Comparison of ENCODE assay signal across 12 cellular contexts in the genomic region with DNA sequence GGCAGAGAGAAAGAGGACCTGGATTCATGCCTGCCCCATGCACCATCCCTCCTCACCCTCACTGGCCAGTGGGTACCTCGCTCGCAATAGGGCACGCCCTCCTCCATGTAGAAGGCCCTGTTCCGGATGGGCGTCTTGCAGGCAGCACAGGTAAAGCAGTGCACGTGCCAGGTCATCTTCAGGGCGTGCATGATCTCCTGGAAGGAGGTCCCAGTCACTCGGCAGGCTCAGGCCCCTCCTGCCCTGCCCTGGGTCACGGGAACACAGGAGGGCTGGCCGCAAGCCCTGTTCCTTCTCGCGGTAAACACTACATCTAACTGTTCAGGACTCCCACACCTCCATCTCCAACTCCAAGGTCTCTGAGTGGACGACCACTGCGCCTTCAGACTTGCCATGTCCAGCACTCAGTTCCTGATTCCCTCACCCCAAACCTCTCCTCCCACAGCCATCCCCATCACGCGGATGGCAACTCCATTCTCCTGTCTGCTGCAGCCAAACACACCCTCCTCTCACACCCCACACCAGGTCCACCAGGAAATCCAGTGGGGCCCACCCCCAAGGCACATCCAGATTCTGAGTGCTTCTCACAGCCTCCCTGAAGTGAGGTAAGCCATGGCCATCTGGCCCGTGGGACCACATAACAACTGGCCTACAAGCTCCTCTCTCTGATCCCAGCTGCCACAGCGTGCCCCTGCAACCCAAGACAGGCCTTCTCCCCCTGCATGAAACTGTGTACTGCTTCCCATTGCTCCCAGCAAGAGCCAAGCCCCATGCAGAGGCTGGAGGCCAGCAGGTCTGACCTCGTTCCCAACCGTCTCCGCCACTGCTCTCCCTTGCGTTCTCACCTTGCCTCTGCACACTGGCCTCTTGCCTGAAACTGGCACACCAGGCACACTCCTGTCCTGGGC. TPM values are rescaled to one million over a fixed set of nuclear protein-coding genes. Genes with fewer than 3 reads are reported as not detected.
DNase-seq lines count a peak whose midpoint lies in the region; ATAC-seq, FAIRE-seq and TF ChIP-seq lines count a peak whose summit lies in the region.
"Had no signal": no experiment of that assay in that cellular context is flagged by ENCODE, and none has a peak within 500 bp of the region (broad histone marks: within the 10 kb centered on the region; RNA-seq: fewer than 3 reads in every experiment).

No MANE protein-coding gene starts in this region.

- TF ChIP-seq EP300 in K562 (IDR thresholded peaks at IDR 0.05; ENCODE audit: low read length) = no peak

- FAIRE-seq in K562 (lab: Jason Lieb, UNC) = no peak

- no peaks in the 10 kb centered on the region for H3K27me3 Mint-ChIP-seq in naive thymus-derived CD8-positive, alpha-beta T cell
- H3K27me3 Mint-ChIP-seq: CD8-positive, alpha-beta memory T cell had no signal

- intact Hi-C loops in K562 (cut with micrococcal nuclease) = no loop called here

- no peak overlapping the region for H3K4me2 ChIP-seq in K562 (ENCODE audit: insufficient read depth, low read length)

- peak overlapping the region in 2 of 10 donors; percentile 73 to 79 for H3K27ac Mint-ChIP-seq in naive thymus-derived CD8-positive, alpha-beta T cell

- H2AFZ ChIP-seq in K562 (ENCODE audit: low read depth, low read length) = no peak overlapping the region

- H3K36me3 ChIP-seq in HUES6 (ENCODE audit: control insufficient read depth, insufficient read depth, low read length) (peaks cover 77% of the 10 kb centered on the region), K562 (ENCODE audit: control insufficient read depth, insufficient read depth, low read length) (peaks cover 62% of the 10 kb centered on the region; the same call in 2 of the 3 replicates), rectal smooth muscle tissue (ENCODE audit: control insufficient read depth, insufficient read depth, low read length) (peaks cover 26% of the 10 kb centered on the region)
- H3K36me3 ChIP-seq: ovary had no signal

- H3K27me3 ChIP-seq in HUES6 (ENCODE audit: control insufficient read depth, insufficient read depth, low read length) (no peaks in the 10 kb centered on the region), K562 (ENCODE audit: control insufficient read depth in 2 of 2, insufficient read depth in 2 of 2, low read length in 2 of 2) (no peaks in the 10 kb centered on the region), rectal smooth muscle tissue (ENCODE audit: control insufficient read depth, insufficient read depth, low read length) (no peaks in the 10 kb centered on the region)
- H3K27me3 ChIP-seq: ovary, Peyer's patch had no signal

- no peaks in the 10 kb centered on the region for H4K20me1 ChIP-seq in K562 (replicated peaks; ENCODE audit: control insufficient read depth, insufficient read depth, low read length)

- BruUV-seq in K562 (replicated peaks; lab: Mats Ljungman, UMichigan) = no TSS peak

- no peak overlapping the region for H3K27ac ChIP-seq in HUES6 (ENCODE audit: low read depth, low read length)
- H3K27ac ChIP-seq in K562 (ENCODE audit: extremely low read depth, low read depth, low read length) = no peak overlapping the region; the same call in 2 of the 3 replicates
- peak overlapping the region; percentile 70 for H3K27ac ChIP-seq in rectal smooth muscle tissue (ENCODE audit: low read depth, low read length)
- H3K27ac ChIP-seq: ovary, Peyer's patch had no signal

- no peaks in the 10 kb centered on the region for H3K9me1 ChIP-seq in K562 (ENCODE audit: control insufficient read depth, insufficient read depth, low read length)

- TF ChIP-seq RAD21 in K562 (CRISPR knock-in tag; conservative IDR thresholded peaks at IDR 0.05 in 1 of 2, IDR thresholded peaks at IDR 0.05 in 1 of 2) = no peak

- peaks cover 0 to 17% (median 6%) of the 10 kb centered on the region in 3 donors for H3K36me3 Mint-ChIP-seq in naive thymus-derived CD8-positive, alpha-beta T cell

- CTCF ChIA-PET in K562 (lab: Yijun Ruan, JAX; ENCODE audit: low intra/inter-chr PET ratio) = no interaction called here

- H3K4me1 Mint-ChIP-seq in naive thymus-derived CD8-positive, alpha-beta T cell = peaks cover 5 to 16% (median 10%) of the 10 kb centered on the region in 4 donors

- peak; percentile 10 for ATAC-seq in K562
- ATAC-seq in naive thymus-derived CD8-positive, alpha-beta T cell = no peak

- POLR2A ChIA-PET in K562 (lab: Yijun Ruan, JAX) = interaction anchor here (0.9 to 2.4 kb wide), 3 partner anchors 7 to 33 kb away, joined by 3 to 14 read pairs (median 4); no protein-coding TSS in a partner anchor
- POLR2A ChIA-PET in naive thymus-derived CD8-positive, alpha-beta T cell (lab: Charles Lee) = no interaction called here

- H3K4me3 ChIP-seq in HUES6 (ENCODE audit: low read depth, low read length) = no peak overlapping the region
- H3K4me3 ChIP-seq in K562 = no peak overlapping the region
- H3K4me3 ChIP-seq in rectal smooth muscle tissue (ENCODE audit: low read length) = no peak overlapping the region
- H3K4me3 ChIP-seq: ovary, Peyer's patch had no signal

- no peaks in the 10 kb centered on the region for H3K4me1 ChIP-seq in HUES6 (ENCODE audit: control insufficient read depth, insufficient read depth, low read length)
- H3K4me1 ChIP-seq in K562 (replicated peaks in 1 of 2; ENCODE audit: control insufficient read depth in 2 of 2, insufficient read depth in 2 of 2, low read length in 2 of 2) = peaks cover 8 to 34% of the 10 kb centered on the region in 2 experiments
- H3K4me1 ChIP-seq in rectal smooth muscle tissue (ENCODE audit: control insufficient read depth, insufficient read depth, low read length) = peaks cover 32% of the 10 kb centered on the region

- no peaks in the 10 kb centered on the region for H3K9me3 Mint-ChIP-seq in naive thymus-derived CD8-positive, alpha-beta T cell
- H3K9me3 Mint-ChIP-seq: CD8-positive, alpha-beta memory T cell had no signal

- 75% methylated on average over 22 of the region's 22 CpGs for WGBS in K562 (ENCODE audit: insufficient coverage, low coverage, missing lambda C conversion rate)

- TF ChIP-seq POLR2A in K562 (conservative IDR thresholded peaks at IDR 0.05) = peak; percentile 64

- TF ChIP-seq CTCF in K562 (IDR thresholded peaks at IDR 0.05 in 2 of 3, conservative IDR thresholded peaks at IDR 0.05 in 1 of 3; ENCODE audit: insufficient read depth in 2 of 3, low read depth in 1 of 3, low read length in 3 of 3) = no peak

- DNase-seq in K562 (ENCODE audit: extremely low read depth in 1 of 4, low spot score in 3 of 4) = no peak
- no peak for DNase-seq in NCI-H1105 (lab: John Stamatoyannopoulos, UW)
- DNase-seq in naive thymus-derived CD8-positive, alpha-beta T cell = no peak
- DNase-seq in DMS79 treated with DMSO at 0.1 percent for 48 hours (lab: John Stamatoyannopoulos, UW) = no peak
- DNase-seq: CD8-positive, alpha-beta memory T cell; NCI-H2107; ovary; Peyer's patch; stimulated activated CD4-positive, alpha-beta T cell treated with anti-CD3 and anti-CD28 coated beads, Interleukin-4, amount 100 ng/mL, for 24 hours; substantia nigra had no signal

- no peaks in the 10 kb centered on the region for H3K79me2 ChIP-seq in K562 (ENCODE audit: control insufficient read depth, insufficient read depth, low read length)

- in situ Hi-C loops in K562 (cut with MboI) = no loop called here

- no peaks in the 10 kb centered on the region for H3K9me3 ChIP-seq in HUES6 (ENCODE audit: control insufficient read depth, insufficient read depth, low read depth, low read length)
- H3K9me3 ChIP-seq in K562 (replicated peaks; ENCODE audit: control insufficient read depth, insufficient read depth, low read depth, low read length) = no peaks in the 10 kb centered on the region
- H3K9me3 ChIP-seq: ovary, Peyer's patch had no signal

- H3K4me3 Mint-ChIP-seq in naive thymus-derived CD8-positive, alpha-beta T cell = no peak overlapping the region
- H3K4me3 Mint-ChIP-seq: CD8-positive, alpha-beta memory T cell had no signal

- H3K9ac ChIP-seq in HUES6 (ENCODE audit: low read length) = peak overlapping the region; percentile 3
- H3K9ac ChIP-seq in K562 (ENCODE audit: insufficient read depth in 1 of 2, low read depth in 2 of 2, low read length in 2 of 2) = peak overlapping the region in 1 of 2 experiments; percentile 76; a peak in 2 of 4 replicates
- no peak overlapping the region for H3K9ac ChIP-seq in rectal smooth muscle tissue (ENCODE audit: low read length)

RNA-seq across cellular contexts. Expression of a gene that starts 10.8 kb away (rescaled TPM):
- 62.9 and 114 TPM in 2 replicates for total RNA-seq in K562 (2011; cell fraction: chromatin; rRNA removed; ENCODE audit: low replicate concordance)
- total RNA-seq in K562 (2011; cell fraction: nucleolus; rRNA removed) = 51.0 and 54.6 TPM in 2 replicates
- total RNA-seq in K562 (2011; cell fraction: nucleoplasm; rRNA removed) = 24.9 and 46.2 TPM in 2 replicates
- total RNA-seq in K562 (2014; rRNA removed) (72.9 and 87.2 TPM in 2 replicates), K562 (2014; rRNA removed; fragmentation: Illumina TruSeq; extraction: Trizol) (11.7 and 12.3 TPM in 2 replicates), K562 (2015; rRNA removed; fragmentation: Illumina TruSeq; extraction: Trizol) (27.9 and 33.0 TPM in 2 replicates), K562 (2021) (78.9 and 84.3 TPM in 2 replicates)
- polyA plus RNA-seq in K562 (2011; rRNA removed) (34.3 and 44.2 TPM in 2 replicates), K562 (2014; fragmentation: Illumina TruSeq; extraction: Trizol) (22.1 and 54.4 TPM in 2 replicates), K562 (2014; fragmentation: Nextera tagmentation; extraction: Ambion mirVana) (under 1 TPM; 0.25 to 0.34 TPM), K562 (2014; rRNA removed) (53.2 and 81.8 TPM in 2 replicates)
- polyA plus RNA-seq in K562 (2011; cell fraction: cytosol; rRNA removed) = 21.2 and 83.9 TPM in 2 replicates
- 142 and 188 TPM in 2 replicates for polyA plus RNA-seq in K562 (2011; cell fraction: nucleus; rRNA removed)
- 44.7 and 45.1 TPM in 2 replicates for polyA plus RNA-seq in K562 (2012)
- polyA minus RNA-seq in K562 (2011; rRNA and poly(A)+ RNA removed) = 20.0 and 24.6 TPM in 2 replicates
- polyA minus RNA-seq in K562 (2011; cell fraction: cytosol; rRNA and poly(A)+ RNA removed) = 26.6 and 37.0 TPM in 2 replicates
- polyA minus RNA-seq in K562 (2011; cell fraction: nucleus; rRNA and poly(A)+ RNA removed) = 30.0 and 61.5 TPM in 2 replicates
- 10 to 100 TPM; 57.0 to 62.9 TPM for total RNA-seq in naive thymus-derived CD8-positive, alpha-beta T cell
- polyA plus RNA-seq in naive thymus-derived CD8-positive, alpha-beta T cell = 10 to 100 TPM; 20.5 to 25.3 (median 21.8) TPM

RNA-seq across cellular contexts. Expression of a gene that starts 13.2 kb away (rescaled TPM):
- total RNA-seq in K562 (2011; cell fraction: chromatin; rRNA removed; ENCODE audit: low replicate concordance) = 145 and 420 TPM in 2 replicates
- 271 and 275 TPM in 2 replicates for total RNA-seq in K562 (2011; cell fraction: nucleolus; rRNA removed)
- 200 and 231 TPM in 2 replicates for total RNA-seq in K562 (2011; cell fraction: nucleoplasm; rRNA removed)
- 85.6 and 89.0 TPM in 2 replicates for total RNA-seq in K562 (2014; rRNA removed)
- total RNA-seq in K562 (2014; rRNA removed; fragmentation: Illumina TruSeq; extraction: Trizol) = 6.4 and 10.4 TPM in 2 replicates
- 32.6 and 38.1 TPM in 2 replicates for total RNA-seq in K562 (2015; rRNA removed; fragmentation: Illumina TruSeq; extraction: Trizol)
- total RNA-seq in K562 (2021) = 112 and 124 TPM in 2 replicates
- 34.7 and 66.8 TPM in 2 replicates for polyA plus RNA-seq in K562 (2011; rRNA removed)
- 40.6 and 105 TPM in 2 replicates for polyA plus RNA-seq in K562 (2011; cell fraction: cytosol; rRNA removed)
- 255 and 454 TPM in 2 replicates for polyA plus RNA-seq in K562 (2011; cell fraction: nucleus; rRNA removed)
- polyA plus RNA-seq in K562 (2012) = 79.5 and 127 TPM in 2 replicates
- 25.5 and 49.4 TPM in 2 replicates for polyA plus RNA-seq in K562 (2014; fragmentation: Illumina TruSeq; extraction: Trizol)
- polyA plus RNA-seq in K562 (2014; fragmentation: Nextera tagmentation; extraction: Ambion mirVana) = 1 to 10 TPM; 2.1 to 4.1 TPM
- polyA plus RNA-seq in K562 (2014; rRNA removed) = 115 and 119 TPM in 2 replicates
- polyA minus RNA-seq in K562 (2011; rRNA and poly(A)+ RNA removed) = 18.4 and 18.7 TPM in 2 replicates
- polyA minus RNA-seq in K562 (2011; cell fraction: cytosol; rRNA and poly(A)+ RNA removed) = 39.0 and 41.5 TPM in 2 replicates
- 90.7 and 100 TPM in 2 replicates for polyA minus RNA-seq in K562 (2011; cell fraction: nucleus; rRNA and poly(A)+ RNA removed)
- 10 to 100 TPM; 16.7 to 19.1 TPM for total RNA-seq in naive thymus-derived CD8-positive, alpha-beta T cell
- polyA plus RNA-seq in naive thymus-derived CD8-positive, alpha-beta T cell = 1 to 10 TPM; 4.3 to 5.8 (median 5.3) TPM

RNA-seq across cellular contexts. Expression of a gene that starts 25.4 kb away (rescaled TPM):
- 31.3 and 80.0 TPM in 2 replicates for total RNA-seq in K562 (2011; cell fraction: chromatin; rRNA removed; ENCODE audit: low replicate concordance)
- total RNA-seq in K562 (2011; cell fraction: nucleolus; rRNA removed) = 40.8 and 45.7 TPM in 2 replicates
- 31.9 and 45.3 TPM in 2 replicates for total RNA-seq in K562 (2011; cell fraction: nucleoplasm; rRNA removed)
- total RNA-seq in K562 (2014; rRNA removed) (9.2 and 11.0 TPM in 2 replicates), K562 (2014; rRNA removed; fragmentation: Illumina TruSeq; extraction: Trizol) (2.0 TPM in 2 replicates), K562 (2015; rRNA removed; fragmentation: Illumina TruSeq; extraction: Trizol) (5.9 and 7.2 TPM in 2 replicates), K562 (2021) (15.7 and 21.1 TPM in 2 replicates)
- polyA plus RNA-seq in K562 (2011; rRNA removed) (8.0 and 16.1 TPM in 2 replicates), K562 (2014; fragmentation: Illumina TruSeq; extraction: Trizol) (10.1 and 12.5 TPM in 2 replicates), K562 (2014; fragmentation: Nextera tagmentation; extraction: Ambion mirVana) (1 to 10 TPM; 1.3 to 1.7 TPM), K562 (2014; rRNA removed) (16.9 and 23.0 TPM in 2 replicates)
- polyA plus RNA-seq in K562 (2011; cell fraction: cytosol; rRNA removed) = 15.1 and 21.5 TPM in 2 replicates
- 70.3 and 111 TPM in 2 replicates for polyA plus RNA-seq in K562 (2011; cell fraction: nucleus; rRNA removed)
- polyA plus RNA-seq in K562 (2012) = 14.5 and 23.5 TPM in 2 replicates
- polyA minus RNA-seq in K562 (2011; rRNA and poly(A)+ RNA removed) = 3.9 and 4.1 TPM in 2 replicates
- 7.4 and 11.9 TPM in 2 replicates for polyA minus RNA-seq in K562 (2011; cell fraction: cytosol; rRNA and poly(A)+ RNA removed)
- 18.3 and 19.9 TPM in 2 replicates for polyA minus RNA-seq in K562 (2011; cell fraction: nucleus; rRNA and poly(A)+ RNA removed)
- 1 to 10 TPM; 3.7 to 3.8 TPM for total RNA-seq in naive thymus-derived CD8-positive, alpha-beta T cell
- under 1 TPM in 1 of 3 donors, not detected in 2; 0.22 TPM for polyA plus RNA-seq in naive thymus-derived CD8-positive, alpha-beta T cell

RNA-seq across cellular contexts. Expression of a gene that starts 32.5 kb away (rescaled TPM):
- total RNA-seq in K562 (2011; cell fraction: chromatin; rRNA removed; ENCODE audit: low replicate concordance) = 156 and 392 TPM in 2 replicates
- 235 and 242 TPM in 2 replicates for total RNA-seq in K562 (2011; cell fraction: nucleolus; rRNA removed)
- total RNA-seq in K562 (2011; cell fraction: nucleoplasm; rRNA removed) = 123 and 170 TPM in 2 replicates
- total RNA-seq in K562 (2014; rRNA removed) (284 and 396 TPM in 2 replicates), K562 (2014; rRNA removed; fragmentation: Illumina TruSeq; extraction: Trizol) (41.4 and 53.7 TPM in 2 replicates), K562 (2015; rRNA removed; fragmentation: Illumina TruSeq; extraction: Trizol) (97.1 and 116 TPM in 2 replicates), K562 (2021) (164 and 167 TPM in 2 replicates)
- polyA plus RNA-seq in K562 (2011; rRNA removed) (138 and 148 TPM in 2 replicates), K562 (2014; fragmentation: Illumina TruSeq; extraction: Trizol) (94.9 and 113 TPM in 2 replicates), K562 (2014; fragmentation: Nextera tagmentation; extraction: Ambion mirVana) (10 to 100 TPM; 38.2 to 60.1 TPM), K562 (2014; rRNA removed) (234 and 236 TPM in 2 replicates)
- polyA plus RNA-seq in K562 (2011; cell fraction: cytosol; rRNA removed) = 199 and 327 TPM in 2 replicates
- polyA plus RNA-seq in K562 (2011; cell fraction: nucleus; rRNA removed) = 545 and 753 TPM in 2 replicates
- 166 and 178 TPM in 2 replicates for polyA plus RNA-seq in K562 (2012)
- polyA minus RNA-seq in K562 (2011; rRNA and poly(A)+ RNA removed) = 143 and 154 TPM in 2 replicates
- 157 and 376 TPM in 2 replicates for polyA minus RNA-seq in K562 (2011; cell fraction: cytosol; rRNA and poly(A)+ RNA removed)
- 191 and 218 TPM in 2 replicates for polyA minus RNA-seq in K562 (2011; cell fraction: nucleus; rRNA and poly(A)+ RNA removed)
- total RNA-seq in naive thymus-derived CD8-positive, alpha-beta T cell = 10 to 100 TPM; 84.0 to 86.4 TPM
- 10 to 100 TPM; 29.0 to 54.4 (median 43.0) TPM for polyA plus RNA-seq in naive thymus-derived CD8-positive, alpha-beta T cell

RNA-seq across cellular contexts. Expression of a gene that starts 37.6 kb away (rescaled TPM):
- total RNA-seq in K562 (2011; cell fraction: chromatin; rRNA removed; ENCODE audit: low replicate concordance) = 1.6 TPM in 1 of 2 replicates, not detected in the other
- total RNA-seq in K562 (2011; cell fraction: nucleolus; rRNA removed) = 3.3 and 4.7 TPM in 2 replicates
- total RNA-seq in K562 (2011; cell fraction: nucleoplasm; rRNA removed) = 1.0 and 1.9 TPM in 2 replicates
- 11.3 and 14.9 TPM in 2 replicates for total RNA-seq in K562 (2014; rRNA removed)
- total RNA-seq in K562 (2014; rRNA removed; fragmentation: Illumina TruSeq; extraction: Trizol) = not detected in 2 replicates
- 0.80 and 1.2 TPM in 2 replicates for total RNA-seq in K562 (2015; rRNA removed; fragmentation: Illumina TruSeq; extraction: Trizol)
- 9.7 and 10.4 TPM in 2 replicates for total RNA-seq in K562 (2021)
- 0.92 and 1.0 TPM in 2 replicates for polyA plus RNA-seq in K562 (2011; rRNA removed)
- 3.5 and 22.1 TPM in 2 replicates for polyA plus RNA-seq in K562 (2011; cell fraction: cytosol; rRNA removed)
- 3.3 and 7.7 TPM in 2 replicates for polyA plus RNA-seq in K562 (2011; cell fraction: nucleus; rRNA removed)
- 2.3 and 4.3 TPM in 2 replicates for polyA plus RNA-seq in K562 (2012)
- polyA plus RNA-seq in K562 (2014; fragmentation: Illumina TruSeq; extraction: Trizol) = 0.24 TPM in 1 of 2 replicates, not detected in the other
- polyA plus RNA-seq in K562 (2014; fragmentation: Nextera tagmentation; extraction: Ambion mirVana) = not detected
- 10.9 and 11.2 TPM in 2 replicates for polyA plus RNA-seq in K562 (2014; rRNA removed)
- polyA minus RNA-seq in K562 (2011; rRNA and poly(A)+ RNA removed) = not detected in 2 replicates
- 3.3 and 6.1 TPM in 2 replicates for polyA minus RNA-seq in K562 (2011; cell fraction: cytosol; rRNA and poly(A)+ RNA removed)
- 2.1 and 2.6 TPM in 2 replicates for polyA minus RNA-seq in K562 (2011; cell fraction: nucleus; rRNA and poly(A)+ RNA removed)
- total RNA-seq in naive thymus-derived CD8-positive, alpha-beta T cell = 1 to 10 TPM; 7.6 to 7.7 TPM
- 10 to 100 TPM; 14.6 to 21.6 (median 20.6) TPM for polyA plus RNA-seq in naive thymus-derived CD8-positive, alpha-beta T cell
